ENCODE assay signal across 8 cellular contexts in the genomic region with DNA sequence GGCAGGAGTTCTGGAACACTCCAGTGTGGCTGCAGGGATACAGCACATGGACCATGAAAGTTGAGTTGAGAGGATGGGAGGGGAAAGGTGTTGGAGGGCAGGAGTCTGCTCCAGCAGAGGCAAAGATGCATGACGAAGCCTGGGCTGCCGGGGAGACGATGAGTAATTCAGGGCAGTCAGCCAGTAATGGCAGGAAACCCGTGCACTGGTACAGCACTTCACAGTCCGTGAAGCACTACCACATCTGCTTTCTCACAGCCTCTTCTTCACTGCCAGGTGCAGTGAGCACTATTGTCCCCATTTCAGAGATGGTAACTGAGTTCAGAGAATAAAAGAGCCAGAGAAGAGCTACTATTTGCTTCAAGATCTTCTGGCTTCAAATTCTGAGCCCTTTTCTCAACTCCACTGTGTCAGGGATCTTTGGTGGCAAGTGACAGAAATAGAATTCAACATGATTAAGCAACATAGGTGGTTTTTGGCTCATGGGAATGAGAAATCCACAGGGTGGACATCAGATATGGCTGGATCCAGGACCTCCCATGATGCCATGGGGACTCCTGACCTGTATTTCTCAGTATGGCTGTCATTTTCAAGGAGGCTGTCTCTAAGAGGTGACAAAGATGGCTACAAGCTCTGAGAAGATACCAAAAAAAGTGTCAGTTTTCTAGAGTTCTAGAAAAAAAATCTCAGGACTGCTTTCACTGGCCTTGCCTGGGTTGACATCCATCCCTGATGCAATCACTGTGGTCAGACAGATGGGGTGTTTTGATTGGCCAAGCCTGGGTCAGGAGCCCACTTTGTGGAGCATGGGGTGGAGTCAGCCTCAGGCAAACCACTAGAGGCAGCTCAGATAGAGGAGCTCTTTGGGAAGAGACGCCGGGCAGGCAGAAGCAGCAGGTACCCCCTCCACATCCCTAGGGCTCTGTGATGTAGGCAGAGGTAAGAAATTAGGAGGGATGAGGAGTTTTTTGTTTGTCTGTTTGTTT. TPM values are rescaled to one million over a fixed set of nuclear protein-coding genes. Genes with fewer than 3 reads are reported as not detected.
A peak's percentile ranks its signal among the peaks of the same experiment; 100 is the strongest.
DNase-seq lines count a peak whose midpoint lies in the region; ATAC-seq and TF ChIP-seq lines count a peak whose summit lies in the region.

No MANE protein-coding gene starts in this region.

- intact Hi-C loops in activated CD4-positive, alpha-beta memory T cell treated with anti-CD3 and anti-CD28 coated beads for 36 hours (cut with micrococcal nuclease), result loop anchor here (1.0 to 2.0 kb wide), 4 partner anchors 9 to 52 kb away; no protein-coding TSS in a partner anchor

- H3K4me1 Mint-ChIP-seq in activated CD4-positive, alpha-beta memory T cell treated with anti-CD3 and anti-CD28 coated beads for 36 hours (ENCODE audit: low read depth), result peaks cover 76% of the 10 kb centered on the region

- peak; percentile 78 for ATAC-seq in HG02884 (IDR thresholded peaks at IDR 0.05; ENCODE audit: unreplicated experiment)

- peaks cover 12% of the 10 kb centered on the region for H3K9me3 Mint-ChIP-seq in activated CD4-positive, alpha-beta memory T cell treated with anti-CD3 and anti-CD28 coated beads for 36 hours

- CTCF ChIA-PET in activated CD4-positive, alpha-beta memory T cell treated with anti-CD3 and anti-CD28 coated beads for 36 hours (lab: Charles Lee), result interaction anchor here (0.6 to 1.6 kb wide), 6 partner anchors 20 to 259 kb away, joined by 3 read pairs; no protein-coding TSS in a partner anchor

- peak; percentile 90 for DNase-seq in AG20443 (ENCODE audit: low spot score)
- peak; percentile 7 to 55 for DNase-seq in NCI-H446 (lab: John Stamatoyannopoulos, UW)
- peak; percentile 91 for DNase-seq in activated CD4-positive, alpha-beta memory T cell treated with anti-CD3 and anti-CD28 coated beads for 36 hours
- peak; percentile 90 for DNase-seq in epithelial cell of esophagus (ENCODE audit: low read depth)
- peak; percentile 59 to 70 for DNase-seq in stimulated activated CD4-positive, alpha-beta T cell treated with anti-CD3 and anti-CD28 coated beads, Interleukin-12 subunit alpha, Interleukin-12 subunit beta, amount 100 ng/mL, for 24 hours (ENCODE audit: low read depth in 2 of 2)
- DNase-seq in NCI-H1417 (lab: John Stamatoyannopoulos, UW), result no peak

- H3K4me3 Mint-ChIP-seq in activated CD4-positive, alpha-beta memory T cell treated with anti-CD3 and anti-CD28 coated beads for 36 hours, result peak overlapping the region; percentile 45

- TF ChIP-seq POLR2A in GM18526 (IDR thresholded peaks at IDR 0.05; ENCODE audit: extremely low read depth, insufficient read length), result peak; percentile 84

- POLR2A ChIA-PET in activated CD4-positive, alpha-beta memory T cell treated with anti-CD3 and anti-CD28 coated beads for 36 hours (lab: Charles Lee), result interaction anchor here (0.6 to 1.7 kb wide), 7 partner anchors 15 to 58 kb away, joined by 3 to 6 read pairs (median 3); a partner anchor contains a TSS

- H3K27me3 Mint-ChIP-seq in activated CD4-positive, alpha-beta memory T cell treated with anti-CD3 and anti-CD28 coated beads for 36 hours, result no peaks in the 10 kb centered on the region

- H3K4me3 ChIP-seq in epithelial cell of esophagus (ENCODE audit: low read length), result no peak overlapping the region

- peak overlapping the region; percentile 87 for H3K27ac Mint-ChIP-seq in activated CD4-positive, alpha-beta memory T cell treated with anti-CD3 and anti-CD28 coated beads for 36 hours

- no peak for TF ChIP-seq CTCF in epithelial cell of esophagus (IDR thresholded peaks at IDR 0.05; ENCODE audit: insufficient read depth, low read depth, low read length, missing control alignments)

- H3K36me3 Mint-ChIP-seq in activated CD4-positive, alpha-beta memory T cell treated with anti-CD3 and anti-CD28 coated beads for 36 hours, result peaks cover 75% of the 10 kb centered on the region

RNA-seq across cellular contexts. Expression of a gene that starts 24.7 kb away (rescaled TPM):
- total RNA-seq in activated CD4-positive, alpha-beta memory T cell treated with anti-CD3 and anti-CD28 coated beads for 36 hours, result 10 to 100 TPM; 55.0 to 55.9 TPM

Comparison
In these comparisons a context has a peak if more than half of its experiments do, and no peak if none do; other contexts are left out.
1. DNase-seq: peak in AG20443 (single experiment), NCI-H446 (2 of 2), activated CD4-positive, alpha-beta memory T cell treated with anti-CD3 and anti-CD28 coated beads for 36 hours (single experiment), epithelial cell of esophagus (single experiment) and stimulated activated CD4-positive, alpha-beta T cell treated with anti-CD3 and anti-CD28 coated beads, Interleukin-12 subunit alpha, Interleukin-12 subunit beta, amount 100 ng/mL, for 24 hours (2 of 2); none in NCI-H1417 (0 of 3).